Comparison of ENCODE assay signal across 10 cellular contexts in the genomic region with DNA sequence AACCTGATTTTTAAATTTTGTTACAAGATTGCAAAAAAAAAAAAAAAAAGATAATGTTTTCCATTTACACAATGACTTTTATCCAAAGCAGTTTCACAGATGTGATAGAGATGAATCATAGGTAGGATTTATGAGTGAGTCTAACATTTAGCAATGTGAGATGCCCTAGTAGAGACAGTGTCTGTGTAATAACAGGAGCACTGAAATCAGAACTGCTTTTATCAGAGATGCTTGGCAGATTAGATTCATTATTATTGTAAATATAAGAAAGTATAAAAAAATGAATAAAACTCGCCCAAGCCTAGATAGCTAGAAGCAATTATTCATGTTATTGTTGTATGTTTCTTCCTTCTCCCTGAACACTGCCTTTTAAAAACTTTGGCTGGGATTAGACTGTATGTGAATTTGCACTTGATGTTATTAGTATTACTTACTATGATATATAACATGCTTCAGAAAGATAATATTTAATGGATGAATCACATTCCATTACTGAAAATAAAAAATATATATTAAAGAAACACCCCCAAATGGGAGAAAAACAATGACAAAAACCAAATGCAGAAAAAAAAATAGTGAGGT.
DNase-seq lines count a peak whose midpoint lies in the region; ATAC-seq, FAIRE-seq and TF ChIP-seq lines count a peak whose summit lies in the region.
"Had no signal": no experiment of that assay in that cellular context is flagged by ENCODE, and none has a peak within 500 bp of the region (broad histone marks: within the 10 kb centered on the region; RNA-seq: fewer than 3 reads in every experiment).

No MANE protein-coding gene starts in this region.

- TF ChIP-seq EP300 in suprapubic skin (IDR thresholded peaks at IDR 0.05) = no peak

- H3K36me3 ChIP-seq in suprapubic skin = no peaks in the 10 kb centered on the region

- H3K4me3 Mint-ChIP-seq in activated naive CD8-positive, alpha-beta T cell treated with anti-CD3 and anti-CD28 coated beads for 36 hours = no peak overlapping the region
- H3K4me3 Mint-ChIP-seq: stimulated activated naive CD8-positive, alpha-beta T cell treated with anti-CD3 and anti-CD28 coated beads, Interleukin-15, Interleukin-2, amounts not matched to agents 100 ng/mL and 50 ng/mL, for 24 hours had no signal

- peak; percentile 77 for DNase-seq in HT1080 (ENCODE audit: low read depth)
- DNase-seq in astrocyte of the hippocampus (ENCODE audit: low read depth, low spot score) = peak; percentile 20
- peak; percentile 89 for DNase-seq in iris pigment epithelial cell (ENCODE audit: low read depth)
- DNase-seq in suprapubic skin (ENCODE audit: low spot score in 2 of 2) = no peak
- no peak for DNase-seq in activated naive CD8-positive, alpha-beta T cell treated with anti-CD3 and anti-CD28 coated beads for 36 hours
- DNase-seq in DMS53 treated with DMSO at 0.1 percent for 48 hours (lab: John Stamatoyannopoulos, UW; ENCODE audit: unreplicated experiment) = no peak
- DNase-seq in frontal cortex (ENCODE audit: low spot score in 2 of 2) = no peak
- DNase-seq: H7 had no signal

- 25% methylated on average over 1 of the region's 1 CpG for WGBS in suprapubic skin

- no peak for TF ChIP-seq CTCF in suprapubic skin (IDR thresholded peaks at IDR 0.05)

- H3K27ac ChIP-seq in suprapubic skin = peak overlapping the region; percentile 65

- FAIRE-seq in frontal cortex (lab: Jason Lieb, UNC) = no peak

- H3K9me3 ChIP-seq in suprapubic skin = no peaks in the 10 kb centered on the region

- no peak overlapping the region for H3K4me3 ChIP-seq in suprapubic skin

- no peak for TF ChIP-seq POLR2A in suprapubic skin (IDR thresholded peaks at IDR 0.05)

- H3K27me3 ChIP-seq in suprapubic skin = no peaks in the 10 kb centered on the region

- H3K27me3 Mint-ChIP-seq in activated naive CD8-positive, alpha-beta T cell treated with anti-CD3 and anti-CD28 coated beads for 36 hours = no peaks in the 10 kb centered on the region
- H3K27me3 Mint-ChIP-seq: stimulated activated naive CD8-positive, alpha-beta T cell treated with anti-CD3 and anti-CD28 coated beads, Interleukin-15, Interleukin-2, amounts not matched to agents 100 ng/mL and 50 ng/mL, for 24 hours had no signal

- no peaks in the 10 kb centered on the region for H3K4me1 Mint-ChIP-seq in activated naive CD8-positive, alpha-beta T cell treated with anti-CD3 and anti-CD28 coated beads for 36 hours

- H3K4me1 ChIP-seq in suprapubic skin = peaks cover 50% of the 10 kb centered on the region

- H3K36me3 Mint-ChIP-seq in activated naive CD8-positive, alpha-beta T cell treated with anti-CD3 and anti-CD28 coated beads for 36 hours = no peaks in the 10 kb centered on the region

- no peak overlapping the region for H3K27ac Mint-ChIP-seq in activated naive CD8-positive, alpha-beta T cell treated with anti-CD3 and anti-CD28 coated beads for 36 hours
- H3K27ac Mint-ChIP-seq: stimulated activated naive CD8-positive, alpha-beta T cell treated with anti-CD3 and anti-CD28 coated beads, Interleukin-15, Interleukin-2, amounts not matched to agents 100 ng/mL and 50 ng/mL, for 24 hours had no signal

- peaks cover 2% of the 10 kb centered on the region for H3K9me3 Mint-ChIP-seq in activated naive CD8-positive, alpha-beta T cell treated with anti-CD3 and anti-CD28 coated beads for 36 hours

- no peak for ATAC-seq in GM18907 (IDR thresholded peaks at IDR 0.05; ENCODE audit: unreplicated experiment)

Comparison
In these comparisons a context has a peak if more than half of its experiments do, and no peak if none do; other contexts are left out.
1. DNase-seq: peak in HT1080 (single experiment), astrocyte of the hippocampus (single experiment) and iris pigment epithelial cell (single experiment); none in suprapubic skin (0 of 2), activated naive CD8-positive, alpha-beta T cell treated with anti-CD3 and anti-CD28 coated beads for 36 hours (single experiment), DMS53 treated with DMSO at 0.1 percent for 48 hours (single experiment) and frontal cortex (0 of 2).